In the genomic region with DNA sequence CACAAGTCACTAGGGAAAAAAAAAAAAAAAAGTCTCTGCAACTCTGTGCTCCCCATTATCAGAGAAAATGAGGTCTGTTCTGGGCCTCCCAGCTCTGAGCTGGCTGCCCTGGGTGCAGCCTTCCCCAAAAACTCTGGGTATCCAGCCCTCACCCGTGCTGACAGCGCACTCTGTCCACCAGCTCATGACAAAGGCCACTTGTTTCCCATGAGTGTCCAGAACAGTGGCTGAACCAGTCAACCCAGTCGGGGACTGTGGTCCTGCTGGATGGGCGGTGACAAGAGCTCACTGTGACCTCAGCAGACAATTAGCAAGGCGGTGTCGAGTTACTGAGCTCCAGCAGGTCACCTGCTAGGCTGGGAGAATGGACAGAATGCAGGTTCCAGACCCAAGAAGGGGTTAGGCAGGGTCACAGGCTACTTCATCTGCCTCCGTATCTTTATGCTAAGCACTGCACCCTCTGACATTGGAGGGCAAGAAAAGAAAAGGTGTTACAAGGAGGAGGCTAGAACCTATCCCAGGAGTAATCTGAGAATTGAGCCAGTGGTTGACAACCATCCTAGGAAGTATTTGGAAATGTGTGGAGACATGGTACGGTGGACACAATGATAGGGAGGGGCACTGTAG, we compare ENCODE assay signal across 11 cellular contexts. TPM values are rescaled to one million over a fixed set of nuclear protein-coding genes. Genes with fewer than 3 reads are reported as not detected.
DNase-seq lines count a peak whose midpoint lies in the region; ATAC-seq and TF ChIP-seq lines count a peak whose summit lies in the region.
"Had no signal": no experiment of that assay in that cellular context is flagged by ENCODE, and none has a peak within 500 bp of the region (broad histone marks: within the 10 kb centered on the region; RNA-seq: fewer than 3 reads in every experiment).

No MANE protein-coding gene starts in this region.

- TF ChIP-seq POLR2A in gastroesophageal sphincter (IDR thresholded peaks at IDR 0.05) = no peak

- H3K36me3 Mint-ChIP-seq in stimulated activated memory B cell treated with anti-CD40 and anti-IgM and Interleukin-4, amounts not matched to agents 10 μg/mL and 1 μg/mL and 100 μg/mL, for 72 hours = no peaks in the 10 kb centered on the region

- no peak for ATAC-seq in gastroesophageal sphincter
- no peak for ATAC-seq in stimulated activated memory B cell treated with anti-CD40 and anti-IgM and Interleukin-4, amounts not matched to agents 10 μg/mL and 1 μg/mL and 100 μg/mL, for 72 hours

- TF ChIP-seq EP300 in gastroesophageal sphincter (IDR thresholded peaks at IDR 0.05) = no peak

- TF ChIP-seq CTCF in gastroesophageal sphincter (IDR thresholded peaks at IDR 0.05) (no peak), brain microvascular endothelial cell (IDR thresholded peaks at IDR 0.05; ENCODE audit: low read depth, low read length, missing control alignments) (no peak)

- H3K4me3 Mint-ChIP-seq in stimulated activated memory B cell treated with anti-CD40 and anti-IgM and Interleukin-4, amounts not matched to agents 10 μg/mL and 1 μg/mL and 100 μg/mL, for 72 hours = no peak overlapping the region
- H3K4me3 Mint-ChIP-seq: nephron; T-helper 1 cell treated with Interleukin-12 subunit alpha and Interleukin-12 subunit beta and Interleukin-4 antibody, amounts not matched to agents 30 μg/mL and 1 μg/mL, for 36 hours had no signal

- H3K4me1 Mint-ChIP-seq in stimulated activated memory B cell treated with anti-CD40 and anti-IgM and Interleukin-4, amounts not matched to agents 10 μg/mL and 1 μg/mL and 100 μg/mL, for 72 hours = no peaks in the 10 kb centered on the region

- WGBS in gastroesophageal sphincter (ENCODE audit: low coverage in 1 of 2), 2 donors = 64 to 73% methylated on average over 3 to 5 of the region's 8 CpGs

- H3K9me3 Mint-ChIP-seq in stimulated activated memory B cell treated with anti-CD40 and anti-IgM and Interleukin-4, amounts not matched to agents 10 μg/mL and 1 μg/mL and 100 μg/mL, for 72 hours = no peaks in the 10 kb centered on the region
- H3K9me3 Mint-ChIP-seq: nephron; T-helper 1 cell treated with Interleukin-12 subunit alpha and Interleukin-12 subunit beta and Interleukin-4 antibody, amounts not matched to agents 30 μg/mL and 1 μg/mL, for 36 hours had no signal

- H3K36me3 ChIP-seq in gastroesophageal sphincter (no peaks in the 10 kb centered on the region), muscle layer of colon (ENCODE audit: insufficient read depth, low read length) (no peaks in the 10 kb centered on the region), brain microvascular endothelial cell (replicated peaks) (no peaks in the 10 kb centered on the region)
- H3K36me3 ChIP-seq: thoracic aorta had no signal

- H3K4me1 ChIP-seq in gastroesophageal sphincter (peaks cover 4 to 98% (median 52%) of the 10 kb centered on the region in 3 donors), muscle layer of colon (ENCODE audit: insufficient read depth, low read length) (peaks cover 66% of the 10 kb centered on the region)

- no peak overlapping the region for H3K9ac ChIP-seq in muscle layer of colon (ENCODE audit: low read length)

- H3K27me3 ChIP-seq in gastroesophageal sphincter (no peaks in the 10 kb centered on the region), muscle layer of colon (ENCODE audit: control insufficient read depth in 1 of 2, insufficient read depth in 2 of 2, low read length in 2 of 2) (no peaks in the 10 kb centered on the region), brain microvascular endothelial cell (replicated peaks) (no peaks in the 10 kb centered on the region)

- H3K27ac Mint-ChIP-seq in stimulated activated memory B cell treated with anti-CD40 and anti-IgM and Interleukin-4, amounts not matched to agents 10 μg/mL and 1 μg/mL and 100 μg/mL, for 72 hours = no peak overlapping the region
- H3K27ac Mint-ChIP-seq: T-helper 1 cell treated with Interleukin-12 subunit alpha and Interleukin-12 subunit beta and Interleukin-4 antibody, amounts not matched to agents 30 μg/mL and 1 μg/mL, for 36 hours had no signal

- in situ Hi-C loops in brain microvascular endothelial cell (cut with HindIII; ENCODE audit: low pct_ligation_motif_present, low sequenced_read_pairs) = no loop called here

- H3K27me3 Mint-ChIP-seq in stimulated activated memory B cell treated with anti-CD40 and anti-IgM and Interleukin-4, amounts not matched to agents 10 μg/mL and 1 μg/mL and 100 μg/mL, for 72 hours = no peaks in the 10 kb centered on the region

- DNase-seq in C1 segment of cervical spinal cord (lab: John Stamatoyannopoulos, UW) (peak in 10 of 14 donors; percentile 23 to 75 (median 56)), NCI-H510A treated with DMSO at 0.1 percent for 48 hours (lab: John Stamatoyannopoulos, UW) (peak; percentile 97), brain microvascular endothelial cell (no peak), NCI-H1436 treated with DMSO at 0.1 percent for 48 hours (lab: John Stamatoyannopoulos, UW) (no peak), EL (no peak)

- H3K4me3 ChIP-seq in gastroesophageal sphincter (no peak overlapping the region), muscle layer of colon (ENCODE audit: low read depth in 1 of 2, low read length in 2 of 2) (no peak overlapping the region), brain microvascular endothelial cell (ENCODE audit: low read depth, low read length) (no peak overlapping the region)
- H3K4me3 ChIP-seq: thoracic aorta had no signal

- H3K27ac ChIP-seq in gastroesophageal sphincter (peak overlapping the region; percentile 17 to 80 (median 79)), muscle layer of colon (ENCODE audit: low read depth, low read length) (peak overlapping the region; percentile 31), brain microvascular endothelial cell (no peak overlapping the region)

- H3K9me3 ChIP-seq in gastroesophageal sphincter = no peaks in the 10 kb centered on the region
- no peaks in the 10 kb centered on the region for H3K9me3 ChIP-seq in muscle layer of colon (ENCODE audit: low read length)
- H3K9me3 ChIP-seq: thoracic aorta had no signal

RNA-seq across cellular contexts. Expression of gene DLG5, which starts 37.2 kb away (rescaled TPM):
- total RNA-seq in gastroesophageal sphincter = 100 to 1,000 TPM in 1 of 4 donors, 10 to 100 TPM in 3; 52.0 to 127 (median 56.3) TPM

Comparison
In these comparisons a context has a peak if more than half of its experiments do, and no peak if none do; other contexts are left out.
1. DNase-seq: peak in C1 segment of cervical spinal cord (10 of 14) and NCI-H510A treated with DMSO at 0.1 percent for 48 hours (single experiment); none in brain microvascular endothelial cell (single experiment), NCI-H1436 treated with DMSO at 0.1 percent for 48 hours (single experiment) and EL (single experiment).